In genomic region chr4:143084566-143084965, GRCh38 we compare ENCODE assay signal across 23 cellular contexts.
DNase-seq lines count a peak whose midpoint lies in the region; ATAC-seq, FAIRE-seq and TF ChIP-seq lines count a peak whose summit lies in the region.
"Had no signal": no experiment of that assay in that cellular context is flagged by ENCODE, and none has a peak within 500 bp of the region (broad histone marks: within the 10 kb centered on the region; RNA-seq: fewer than 3 reads in every experiment).

No MANE protein-coding gene starts in this region.

- H3K4me3 ChIP-seq in endodermal cell (ENCODE audit: low read length) (no peak overlapping the region), mesendoderm (ENCODE audit: low read length) (no peak overlapping the region), tibial artery (no peak overlapping the region)
- H3K4me3 ChIP-seq: pancreas, right lobe of liver, SJSA1, testis had no signal

- peaks cover 6% of the 10 kb centered on the region for H3K9me3 Mint-ChIP-seq in endodermal cell
- H3K9me3 Mint-ChIP-seq: CD14-positive monocyte; dendritic cell treated with granulocyte-macrophage colony-stimulating factor and Interleukin-4, amounts not matched to agents 40 ng/mL and 50 ng/mL, for 4 days had no signal

- H3K36me3 Mint-ChIP-seq in endodermal cell (ENCODE audit: low read depth) = no peaks in the 10 kb centered on the region
- H3K36me3 Mint-ChIP-seq: activated CD8-positive, alpha-beta memory T cell treated with anti-CD3 and anti-CD28 coated beads, Interleukin-2, amount 10 ng/mL, durations not matched to agents 7 days and 5 days; CD14-positive monocyte; natural killer cell had no signal

- H3K27me3 Mint-ChIP-seq in endodermal cell (ENCODE audit: insufficient read depth) = no peaks in the 10 kb centered on the region
- H3K27me3 Mint-ChIP-seq: dendritic cell treated with granulocyte-macrophage colony-stimulating factor and Interleukin-4, amounts not matched to agents 40 ng/mL and 50 ng/mL, for 4 days had no signal

- no peaks in the 10 kb centered on the region for H3K79me1 ChIP-seq in mesendoderm (ENCODE audit: low read length)

- H3K36me3 ChIP-seq in endodermal cell (ENCODE audit: control insufficient read depth, insufficient read depth, low read length) (no peaks in the 10 kb centered on the region), mesendoderm (ENCODE audit: control insufficient read depth, insufficient read depth, low read length) (no peaks in the 10 kb centered on the region), tibial artery (no peaks in the 10 kb centered on the region)
- H3K36me3 ChIP-seq: pancreas, right lobe of liver, SJSA1 had no signal

- no peak overlapping the region for H3K4me3 Mint-ChIP-seq in endodermal cell
- H3K4me3 Mint-ChIP-seq: activated CD8-positive, alpha-beta memory T cell treated with anti-CD3 and anti-CD28 coated beads, Interleukin-2, amount 10 ng/mL, durations not matched to agents 7 days and 5 days; CD14-positive monocyte; dendritic cell treated with granulocyte-macrophage colony-stimulating factor and Interleukin-4, amounts not matched to agents 40 ng/mL and 50 ng/mL, for 4 days; natural killer cell had no signal

- no peak overlapping the region for H2AK5ac ChIP-seq in mesendoderm (ENCODE audit: low read length)

- peaks cover 1% of the 10 kb centered on the region for H3K9me3 ChIP-seq in endodermal cell (ENCODE audit: control insufficient read depth, low read length)
- H3K9me3 ChIP-seq in tibial artery = no peaks in the 10 kb centered on the region
- H3K9me3 ChIP-seq: pancreas, right lobe of liver, SJSA1, testis had no signal

- no peaks in the 10 kb centered on the region for H3K4me1 ChIP-seq in endodermal cell (ENCODE audit: control insufficient read depth, insufficient read depth, low read length)
- no peaks in the 10 kb centered on the region for H3K4me1 ChIP-seq in mesendoderm (ENCODE audit: control insufficient read depth, low read depth, low read length)
- no peaks in the 10 kb centered on the region for H3K4me1 ChIP-seq in tibial artery
- H3K4me1 ChIP-seq: right lobe of liver, SJSA1, testis had no signal

- WGBS in endodermal cell (ENCODE audit: insufficient coverage in 1 of 2, insufficient read length in 1 of 2), 2 experiments = 86% methylated on average over 1 of the region's 1 CpG; no CpG with 5 or more reads in 1 of the 2 experiments
- WGBS in mesendoderm (ENCODE audit: extremely low coverage, insufficient coverage, low lambda C conversion rate) = no CpG with 5 or more reads among the region's 1 CpG

- FAIRE-seq in urothelium cell line (lab: Jason Lieb, UNC) = no peak
- FAIRE-seq: RCC 7860 had no signal

- H3K27ac Mint-ChIP-seq in endodermal cell = no peak overlapping the region
- H3K27ac Mint-ChIP-seq: activated CD8-positive, alpha-beta memory T cell treated with anti-CD3 and anti-CD28 coated beads, Interleukin-2, amount 10 ng/mL, durations not matched to agents 7 days and 5 days; CD14-positive monocyte; dendritic cell treated with granulocyte-macrophage colony-stimulating factor and Interleukin-4, amounts not matched to agents 40 ng/mL and 50 ng/mL, for 4 days; natural killer cell had no signal

- ATAC-seq in HG03342 (IDR thresholded peaks at IDR 0.05; ENCODE audit: unreplicated experiment) = no peak
- ATAC-seq: activated CD8-positive, alpha-beta memory T cell treated with anti-CD3 and anti-CD28 coated beads, Interleukin-2, amount 10 ng/mL, durations not matched to agents 7 days and 5 days; natural killer cell had no signal

- H3K27ac ChIP-seq in endodermal cell (ENCODE audit: low read depth, low read length) = no peak overlapping the region
- no peak overlapping the region for H3K27ac ChIP-seq in mesendoderm (ENCODE audit: low read depth, low read length)
- H3K27ac ChIP-seq in tibial artery = no peak overlapping the region
- H3K27ac ChIP-seq: KMS-11, right lobe of liver, SJSA1, testis had no signal

- no peak overlapping the region for H4K5ac ChIP-seq in mesendoderm (ENCODE audit: low read length)

- no peak overlapping the region for H3K18ac ChIP-seq in mesendoderm (ENCODE audit: low read length)

- H3K4ac ChIP-seq in mesendoderm (ENCODE audit: low read depth, low read length) = no peak overlapping the region

- no peak overlapping the region for H3K9ac ChIP-seq in endodermal cell (ENCODE audit: extremely low read depth, low read length, poor library complexity, severe bottlenecking)
- no peak overlapping the region for H3K9ac ChIP-seq in mesendoderm (ENCODE audit: low read length)
- H3K9ac ChIP-seq: KMS-11 had no signal

- H3K4me1 Mint-ChIP-seq in endodermal cell = no peaks in the 10 kb centered on the region
- H3K4me1 Mint-ChIP-seq: activated CD8-positive, alpha-beta memory T cell treated with anti-CD3 and anti-CD28 coated beads, Interleukin-2, amount 10 ng/mL, durations not matched to agents 7 days and 5 days; natural killer cell had no signal

- no peak overlapping the region for H3K23ac ChIP-seq in mesendoderm (ENCODE audit: low read length)

- H3K4me2 ChIP-seq in mesendoderm (ENCODE audit: low read length) = no peak overlapping the region
- H3K4me2 ChIP-seq: KMS-11 had no signal

- H3K79me2 ChIP-seq in mesendoderm (ENCODE audit: control insufficient read depth, insufficient read depth, low read length) = no peaks in the 10 kb centered on the region

- H4K8ac ChIP-seq in mesendoderm (ENCODE audit: low read depth, low read length) = no peak overlapping the region

- H2BK120ac ChIP-seq in mesendoderm (ENCODE audit: low read depth, low read length) = no peak overlapping the region

- H2BK15ac ChIP-seq in mesendoderm (replicated peaks; ENCODE audit: low read depth) = no peak overlapping the region

- H3K56ac ChIP-seq in mesendoderm (ENCODE audit: low read length) = no peak overlapping the region

- DNase-seq in HT1080 (ENCODE audit: low read depth) (peak; percentile 25), endodermal cell (peak; percentile 39), mesendoderm (peak; percentile 88), urothelium cell line (ENCODE audit: low spot score) (peak; percentile 14), tibial artery (no peak)
- no peak for DNase-seq in activated T-cell treated with anti-CD3 and anti-CD28 coated beads, Interleukin-2, amount 50 U/mL, for 1 hour
- DNase-seq: activated CD8-positive, alpha-beta memory T cell treated with anti-CD3 and anti-CD28 coated beads, Interleukin-2, amount 10 ng/mL, durations not matched to agents 7 days and 5 days; activated naive CD4-positive, alpha-beta T cell treated with anti-CD3 and anti-CD28 coated beads, Interleukin-2, amount 50 U/mL, for 16 hours; mesenchymal stem cell; MV-4-11; natural killer cell; NCI-H1694; NCI-H2171; pancreas; right lobe of liver; stimulated activated naive CD4-positive, alpha-beta T cell treated with Interleukin-2 at 50 U/mL for 16 hours; testis had no signal

- TF ChIP-seq CTCF in endodermal cell (conservative IDR thresholded peaks at IDR 0.05) = no peak
- TF ChIP-seq CTCF in tibial artery (IDR thresholded peaks at IDR 0.05) = no peak

- no peaks in the 10 kb centered on the region for H3K27me3 ChIP-seq in endodermal cell (ENCODE audit: control insufficient read depth, insufficient read depth, low read length, poor library complexity, severe bottlenecking)
- no peaks in the 10 kb centered on the region for H3K27me3 ChIP-seq in mesendoderm (ENCODE audit: insufficient read depth, low read length, poor library complexity)
- no peaks in the 10 kb centered on the region for H3K27me3 ChIP-seq in tibial artery
- H3K27me3 ChIP-seq: pancreas, right lobe of liver, SJSA1, testis had no signal

- intact Hi-C loops in tibial artery (cut with DNase I; ENCODE audit: low total_unique reads) = no loop called here

- H2BK5ac ChIP-seq in mesendoderm (ENCODE audit: low read length) = no peak overlapping the region

Comparison
In these comparisons a context has a peak if more than half of its experiments do, and no peak if none do; other contexts are left out.
1. DNase-seq: peak in HT1080 (single experiment), endodermal cell (single experiment), mesendoderm (single experiment) and urothelium cell line (single experiment); none in tibial artery (0 of 2) and activated T-cell treated with anti-CD3 and anti-CD28 coated beads, Interleukin-2, amount 50 U/mL, for 1 hour (single experiment).